Comparison of ENCODE assay signal across 18 cellular contexts in the genomic region with DNA sequence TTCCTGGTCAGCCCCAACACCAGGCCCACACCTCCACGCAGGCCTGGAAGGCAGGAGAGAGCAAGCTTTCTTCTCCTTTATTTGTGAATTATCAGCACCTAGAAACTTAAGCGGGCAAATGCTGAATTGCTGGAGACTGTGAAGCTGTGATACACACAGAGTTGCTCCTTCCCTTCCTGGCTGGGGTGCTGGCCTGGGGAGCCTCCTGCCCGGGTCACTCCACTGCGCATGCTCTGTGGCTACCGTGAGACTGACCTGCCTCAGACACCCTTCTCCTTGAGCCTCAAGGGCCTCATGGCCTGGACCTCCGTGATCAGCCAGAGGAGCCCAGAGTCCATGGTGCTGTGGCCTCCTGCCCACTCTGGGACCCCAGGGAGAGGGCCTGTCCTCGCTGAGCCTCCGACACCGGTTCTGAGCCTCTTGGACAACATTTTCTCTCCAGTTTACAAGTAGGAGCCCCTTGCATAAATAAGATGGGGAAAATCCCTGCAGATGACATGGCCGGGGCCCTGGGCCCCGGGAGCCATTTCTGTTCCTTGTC. TPM values are rescaled to one million over a fixed set of nuclear protein-coding genes. Genes with fewer than 3 reads are reported as not detected.
DNase-seq lines count a peak whose midpoint lies in the region; ATAC-seq and TF ChIP-seq lines count a peak whose summit lies in the region.
"Had no signal": no experiment of that assay in that cellular context is flagged by ENCODE, and none has a peak within 500 bp of the region (broad histone marks: within the 10 kb centered on the region; RNA-seq: fewer than 3 reads in every experiment).

No MANE protein-coding gene starts in this region.

- no peaks in the 10 kb centered on the region for H3K27me3 ChIP-seq in cardiac muscle cell
- H3K27me3 ChIP-seq: BLaER1 treated with 17β-estradiol and CSF1 and Interleukin-3, amounts not matched to agents 10 nM and 100 nM; heart left ventricle had no signal

- no peaks in the 10 kb centered on the region for H3K9me3 ChIP-seq in cardiac muscle cell (ENCODE audit: low read depth)
- H3K9me3 ChIP-seq: BLaER1 treated with 17β-estradiol and CSF1 and Interleukin-3, amounts not matched to agents 10 nM and 100 nM; heart left ventricle; SK-N-SH had no signal

- peak overlapping the region; percentile 34 for H3K27ac ChIP-seq in cardiac muscle cell
- peak overlapping the region; percentile 15; the same call in 1 of the 2 replicates for H3K27ac ChIP-seq in VCaP
- H3K27ac ChIP-seq: BLaER1 treated with 17β-estradiol and CSF1 and Interleukin-3, amounts not matched to agents 10 nM and 100 nM had no signal

- POLR2A ChIA-PET in WTC11 (lab: Charles Lee) = no interaction called here

- H3K9me3 Mint-ChIP-seq in type B pancreatic cell (no peaks in the 10 kb centered on the region), WTC11 (no peaks in the 10 kb centered on the region)
- H3K9me3 Mint-ChIP-seq: memory B cell had no signal

- H3K27me3 Mint-ChIP-seq in type B pancreatic cell (no peaks in the 10 kb centered on the region), WTC11 (ENCODE audit: low read depth) (no peaks in the 10 kb centered on the region)
- H3K27me3 Mint-ChIP-seq: memory B cell had no signal

- H3K36me3 Mint-ChIP-seq in type B pancreatic cell = peaks cover 6% of the 10 kb centered on the region
- H3K36me3 Mint-ChIP-seq in WTC11 = no peaks in the 10 kb centered on the region

- no peak overlapping the region for H3K4me3 ChIP-seq in cardiac muscle cell
- H3K4me3 ChIP-seq: BLaER1 treated with 17β-estradiol and CSF1 and Interleukin-3, amounts not matched to agents 10 nM and 100 nM; heart left ventricle had no signal

- H3K27ac Mint-ChIP-seq in type B pancreatic cell = peak overlapping the region; percentile 72
- H3K27ac Mint-ChIP-seq in WTC11 = no peak overlapping the region
- H3K27ac Mint-ChIP-seq: memory B cell had no signal

- no peaks in the 10 kb centered on the region for H3K36me3 ChIP-seq in cardiac muscle cell

- intact Hi-C loops in left ventricle myocardium superior (cut with micrococcal nuclease) = no loop called here

- ATAC-seq in left ventricle myocardium superior (no peak), WTC11 (no peak)
- ATAC-seq: heart left ventricle had no signal

- H3K4me1 ChIP-seq in cardiac muscle cell (ENCODE audit: low read depth) = peaks cover 9% of the 10 kb centered on the region

- CTCF ChIA-PET in WTC11 (lab: Charles Lee) = interaction anchor here (1.2 kb wide), 1 partner anchor 66 kb away, joined by 5 read pairs; no protein-coding TSS in a partner anchor

- H3K4me1 Mint-ChIP-seq in type B pancreatic cell (ENCODE audit: unreplicated experiment) (peaks cover 20% of the 10 kb centered on the region), WTC11 (peaks cover 7% of the 10 kb centered on the region)

- TF ChIP-seq CTCF in cardiac muscle cell (IDR thresholded peaks at IDR 0.05; ENCODE audit: low read depth, low read length) (no peak), VCaP (conservative IDR thresholded peaks at IDR 0.05) (no peak), type B pancreatic cell (conservative IDR thresholded peaks at IDR 0.05) (no peak), WTC11 (IDR thresholded peaks at IDR 0.05) (no peak)

- H3K4me3 Mint-ChIP-seq in type B pancreatic cell = no peak overlapping the region
- H3K4me3 Mint-ChIP-seq in WTC11 = no peak overlapping the region
- H3K4me3 Mint-ChIP-seq: memory B cell had no signal

- no peak for DNase-seq in cardiac muscle cell (ENCODE audit: low read depth in 1 of 2, low spot score in 1 of 2)
- DNase-seq in left ventricle myocardium superior = no peak
- peak; percentile 81 for DNase-seq in mesenteric fat pad (ENCODE audit: low spot score)
- DNase-seq in type B pancreatic cell (ENCODE audit: extremely low spot score, unreplicated experiment) = no peak
- no peak for DNase-seq in WTC11 (ENCODE audit: low spot score)
- DNase-seq in activated CD8-positive, alpha-beta memory T cell treated with anti-CD3 and anti-CD28 coated beads, Interleukin-2, amount 50 U/mL, for 48 hours = no peak
- DNase-seq: activated T-cell treated with anti-CD3 and anti-CD28 coated beads, Interleukin-2, amount 50 U/mL, for 48 hours; heart left ventricle; NCI-H1092 treated with DMSO at 0.1 percent for 48 hours; NCI-H2029; NCI-H2227 treated with DMSO at 0.1 percent for 48 hours; NCI-H748 treated with DMSO at 0.1 percent for 48 hours; occipital lobe; SK-N-SH; stimulated activated CD4-positive, alpha-beta T cell treated with anti-CD3 and anti-CD28 coated beads, Interleukin-1b, Interleukin-23, amount 100 ng/mL, for 48 hours had no signal

TF ChIP-seq in WTC11, 78 proteins besides CTCF, POLR2A, EP300 and RAD21:
- TF ChIP-seq KAT7 (CRISPR knock-in tag; IDR thresholded peaks at IDR 0.05; ENCODE audit: borderline replicate concordance) (no peak), ZNF138 (CRISPR knock-in tag; conservative IDR thresholded peaks at IDR 0.05) (no peak), ZNF671 (CRISPR knock-in tag; IDR thresholded peaks at IDR 0.05) (no peak), AR (CRISPR knock-in tag; IDR thresholded peaks at IDR 0.05) (no peak), TEAD4 (CRISPR knock-in tag; IDR thresholded peaks at IDR 0.05) (no peak), NR2C2 (CRISPR knock-in tag; IDR thresholded peaks at IDR 0.05) (no peak), CBFB (CRISPR knock-in tag; IDR thresholded peaks at IDR 0.05; ENCODE audit: low read depth) (no peak), SOX15 (CRISPR knock-in tag; IDR thresholded peaks at IDR 0.05) (no peak), RELA (CRISPR knock-in tag; IDR thresholded peaks at IDR 0.05; ENCODE audit: borderline replicate concordance) (no peak), NFATC4 (CRISPR knock-in tag; IDR thresholded peaks at IDR 0.05) (no peak)
- TF ChIP-seq, protein P1, sequence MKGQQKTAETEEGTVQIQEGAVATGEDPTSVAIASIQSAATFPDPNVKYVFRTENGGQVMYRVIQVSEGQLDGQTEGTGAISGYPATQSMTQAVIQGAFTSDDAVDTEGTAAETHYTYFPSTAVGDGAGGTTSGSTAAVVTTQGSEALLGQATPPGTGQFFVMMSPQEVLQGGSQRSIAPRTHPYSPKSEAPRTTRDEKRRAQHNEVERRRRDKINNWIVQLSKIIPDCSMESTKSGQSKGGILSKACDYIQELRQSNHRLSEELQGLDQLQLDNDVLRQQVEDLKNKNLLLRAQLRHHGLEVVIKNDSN (CRISPR knock-in tag; IDR thresholded peaks at IDR 0.05) = no peak
- TF ChIP-seq, protein P2, sequence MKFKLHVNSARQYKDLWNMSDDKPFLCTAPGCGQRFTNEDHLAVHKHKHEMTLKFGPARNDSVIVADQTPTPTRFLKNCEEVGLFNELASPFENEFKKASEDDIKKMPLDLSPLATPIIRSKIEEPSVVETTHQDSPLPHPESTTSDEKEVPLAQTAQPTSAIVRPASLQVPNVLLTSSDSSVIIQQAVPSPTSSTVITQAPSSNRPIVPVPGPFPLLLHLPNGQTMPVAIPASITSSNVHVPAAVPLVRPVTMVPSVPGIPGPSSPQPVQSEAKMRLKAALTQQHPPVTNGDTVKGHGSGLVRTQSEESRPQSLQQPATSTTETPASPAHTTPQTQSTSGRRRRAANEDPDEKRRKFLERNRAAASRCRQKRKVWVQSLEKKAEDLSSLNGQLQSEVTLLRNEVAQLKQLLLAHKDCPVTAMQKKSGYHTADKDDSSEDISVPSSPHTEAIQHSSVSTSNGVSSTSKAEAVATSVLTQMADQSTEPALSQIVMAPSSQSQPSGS (CRISPR knock-in tag; IDR thresholded peaks at IDR 0.05; ENCODE audit: borderline replicate concordance, low read depth) = no peak
- TF ChIP-seq, protein P3, sequence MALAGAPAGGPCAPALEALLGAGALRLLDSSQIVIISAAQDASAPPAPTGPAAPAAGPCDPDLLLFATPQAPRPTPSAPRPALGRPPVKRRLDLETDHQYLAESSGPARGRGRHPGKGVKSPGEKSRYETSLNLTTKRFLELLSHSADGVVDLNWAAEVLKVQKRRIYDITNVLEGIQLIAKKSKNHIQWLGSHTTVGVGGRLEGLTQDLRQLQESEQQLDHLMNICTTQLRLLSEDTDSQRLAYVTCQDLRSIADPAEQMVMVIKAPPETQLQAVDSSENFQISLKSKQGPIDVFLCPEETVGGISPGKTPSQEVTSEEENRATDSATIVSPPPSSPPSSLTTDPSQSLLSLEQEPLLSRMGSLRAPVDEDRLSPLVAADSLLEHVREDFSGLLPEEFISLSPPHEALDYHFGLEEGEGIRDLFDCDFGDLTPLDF (CRISPR knock-in tag; IDR thresholded peaks at IDR 0.05) = no peak

RNA-seq across cellular contexts. Expression of gene AGPAT3, which starts 18.0 kb away (rescaled TPM):
- 19.4 and 23.6 TPM in 2 replicates for total RNA-seq in cardiac muscle cell
- 12.4 and 20.1 TPM in 2 replicates for polyA plus RNA-seq in cardiac muscle cell
- total RNA-seq in left ventricle myocardium superior = 97.6 TPM
- total RNA-seq in mesenteric fat pad = 79.2 TPM
- 57.6 and 59.2 TPM in 2 replicates for total RNA-seq in type B pancreatic cell (ENCODE audit: low replicate concordance)
- 5.6 to 9.7 TPM (median 9.4 TPM) in 3 replicates for total RNA-seq in WTC11 (2021)
